Comparison of ENCODE assay signal across 8 cellular contexts in the genomic region with DNA sequence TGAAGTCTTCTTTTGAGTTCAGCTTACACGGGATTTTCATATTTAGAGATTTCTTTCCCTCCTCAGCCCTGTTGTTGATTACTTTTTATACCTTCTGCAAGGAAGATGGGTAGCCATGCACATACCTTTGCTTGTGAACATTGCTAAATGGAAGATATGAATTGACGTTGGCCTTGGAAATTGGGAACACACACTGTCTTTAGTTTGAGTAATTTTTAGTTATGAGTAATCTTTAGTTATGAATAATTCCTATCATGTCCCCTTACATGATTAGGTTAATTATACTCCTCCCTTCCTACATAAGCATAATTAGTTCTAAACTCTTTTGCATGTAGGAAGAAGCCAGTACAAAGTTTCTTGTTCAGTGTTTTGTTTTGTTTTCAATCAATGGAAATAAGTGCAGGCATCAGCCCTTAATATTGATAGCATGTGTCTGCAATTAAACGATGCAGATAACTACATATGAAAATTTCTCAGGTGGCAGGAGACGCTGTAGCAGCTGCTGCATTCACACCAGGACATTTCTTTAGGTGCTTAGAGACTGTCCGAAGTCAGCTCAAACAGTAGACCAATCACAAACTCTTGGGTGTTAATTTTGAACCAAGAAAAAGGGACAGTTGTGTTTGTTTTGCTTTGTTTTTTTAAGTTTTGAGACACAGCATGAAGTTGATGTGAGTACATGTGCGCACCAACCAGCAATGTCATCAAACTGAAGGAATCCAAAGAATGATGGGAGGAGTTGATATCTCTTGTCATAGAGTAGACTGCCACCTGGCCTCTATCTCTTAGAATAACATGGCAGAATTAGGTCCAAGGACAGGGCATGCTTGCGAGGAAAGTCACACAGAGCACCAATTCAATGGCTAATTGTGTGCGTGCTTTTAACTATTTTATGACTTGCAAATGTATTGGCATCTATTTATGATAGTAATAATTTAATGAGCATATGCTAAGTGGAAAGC. TPM values are rescaled to one million over a fixed set of nuclear protein-coding genes. Genes with fewer than 3 reads are reported as not detected.
DNase-seq lines count a peak whose midpoint lies in the region; ATAC-seq, FAIRE-seq and TF ChIP-seq lines count a peak whose summit lies in the region.

No MANE protein-coding gene starts in this region.

- no peak for TF ChIP-seq EP300 in A549 (IDR thresholded peaks at IDR 0.05)

- H3K27ac ChIP-seq in A549: no peak overlapping the region

- no peak overlapping the region for H3K4me3 ChIP-seq in A549
- no peak overlapping the region for H3K4me3 ChIP-seq in GM12875 (ENCODE audit: low read depth, low read length)

- no peak for FAIRE-seq in A549 (lab: Jason Lieb, UNC)

- H3K27ac Mint-ChIP-seq in WTC11: no peak overlapping the region

- TF ChIP-seq POLR2A in A549 (IDR thresholded peaks at IDR 0.05; ENCODE audit: low read length): no peak

- ATAC-seq in A549 (peak in 1 of 2 experiments; percentile 46; a peak in 2 of 6 replicates), WTC11 (peak; percentile 97), HG03108 (IDR thresholded peaks at IDR 0.05; ENCODE audit: unreplicated experiment) (no peak)

- peak in 1 of 2 experiments; percentile 24 for DNase-seq in A549 (ENCODE audit: low read depth in 1 of 2, low spot score in 1 of 2)
- no peak for DNase-seq in WTC11 (ENCODE audit: low spot score)
- DNase-seq in iPS DF 19.7 (ENCODE audit: low read depth, low spot score): peak; percentile 12
- DNase-seq in GM19240 (ENCODE audit: insufficient read length, low spot score): no peak
- DNase-seq in 8988T: no peak
- DNase-seq in NCI-H526 treated with DMSO at 0.1 percent for 48 hours (lab: John Stamatoyannopoulos, UW): no peak

- 0 out of 5 replicates have a peak, but pooled peaks of 1 of the 2 experiments have one; percentile 11 for TF ChIP-seq RAD21 in A549 (conservative IDR thresholded peaks at IDR 0.05 in 1 of 2, IDR thresholded peaks at IDR 0.05 in 1 of 2)

- H3K9me3 ChIP-seq in A549: no peaks in the 10 kb centered on the region

- H3K27me3 Mint-ChIP-seq in WTC11 (ENCODE audit: low read depth): no peaks in the 10 kb centered on the region

- no peak overlapping the region for H3K4me2 ChIP-seq in A549

- TF ChIP-seq CTCF in A549 (IDR thresholded peaks at IDR 0.05): 0 out of 3 replicates have a peak, but pooled peaks have one; percentile 5
- TF ChIP-seq CTCF in GM12875 (IDR thresholded peaks at IDR 0.05; ENCODE audit: borderline replicate concordance, insufficient read depth, low read depth, low read length): 0 out of 2 replicates have a peak, but pooled peaks have one; percentile 5
- TF ChIP-seq CTCF in WTC11 (IDR thresholded peaks at IDR 0.05): no peak

- peaks cover 3% of the 10 kb centered on the region; the same call in 1 of the 2 replicates for H3K36me3 Mint-ChIP-seq in WTC11

- H3K4me1 ChIP-seq in A549: no peaks in the 10 kb centered on the region

- CTCF ChIA-PET in A549 (lab: Yijun Ruan, JAX): interaction anchor here (0.8 kb wide), 1 partner anchor 10 kb away, joined by 3 read pairs; no protein-coding TSS in a partner anchor
- CTCF ChIA-PET in WTC11 (lab: Charles Lee): interaction anchor here (0.7 to 1.4 kb wide), 3 partner anchors 49 to 145 kb away, joined by 5 to 7 read pairs (median 6); no protein-coding TSS in a partner anchor

- H3K4me1 Mint-ChIP-seq in WTC11: peaks cover 8% of the 10 kb centered on the region

- POLR2A ChIA-PET in A549 (lab: Yijun Ruan, JAX): no interaction called here
- POLR2A ChIA-PET in WTC11 (lab: Charles Lee): no interaction called here

- WGBS in A549 (ENCODE audit: missing lambda C conversion rate): 83% methylated on average over 8 of the region's 8 CpGs

- no peak overlapping the region for H3K4me3 Mint-ChIP-seq in WTC11

- H3K9me3 Mint-ChIP-seq in WTC11: no peaks in the 10 kb centered on the region

TF ChIP-seq in A549, 52 proteins besides CTCF, POLR2A, EP300 and RAD21:
- TF ChIP-seq, protein P1, sequence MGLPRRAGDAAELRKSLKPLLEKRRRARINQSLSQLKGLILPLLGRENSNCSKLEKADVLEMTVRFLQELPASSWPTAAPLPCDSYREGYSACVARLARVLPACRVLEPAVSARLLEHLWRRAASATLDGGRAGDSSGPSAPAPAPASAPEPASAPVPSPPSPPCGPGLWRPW (IDR thresholded peaks at IDR 0.05): no peak
- TF ChIP-seq ELK1 (IDR thresholded peaks at IDR 0.05; ENCODE audit: low read depth, low read length): no peak
- no peak for TF ChIP-seq PHF8 (IDR thresholded peaks at IDR 0.05; ENCODE audit: borderline replicate concordance, low read depth)
- TF ChIP-seq CBX8 (IDR thresholded peaks at IDR 0.05): no peak
- TF ChIP-seq KDM5A (IDR thresholded peaks at IDR 0.05): no peak
- TF ChIP-seq ZNF302 (CRISPR knock-in tag; IDR thresholded peaks at IDR 0.05): no peak
- TF ChIP-seq RCOR1 (IDR thresholded peaks at IDR 0.05; ENCODE audit: low read depth, low read length): no peak
- TF ChIP-seq ZSCAN20 (CRISPR knock-in tag; IDR thresholded peaks at IDR 0.05): no peak
TF ChIP-seq in A549: peak in this region for 0.

TF ChIP-seq in WTC11, 78 proteins besides CTCF, POLR2A, EP300 and RAD21:
- TF ChIP-seq GRHL2 (CRISPR knock-in tag; IDR thresholded peaks at IDR 0.05; ENCODE audit: insufficient replicate concordance, severe bottlenecking) (no peak), STAT6 (CRISPR knock-in tag; conservative IDR thresholded peaks at IDR 0.05; ENCODE audit: low read depth) (no peak), CREB1 (CRISPR knock-in tag; IDR thresholded peaks at IDR 0.05) (no peak), ZNF396 (CRISPR knock-in tag; IDR thresholded peaks at IDR 0.05; ENCODE audit: borderline replicate concordance) (no peak), IRF2 (CRISPR knock-in tag; IDR thresholded peaks at IDR 0.05; ENCODE audit: borderline replicate concordance, low read depth) (no peak)
TF ChIP-seq in WTC11: peak in this region for 0.

RNA-seq across cellular contexts. Expression of gene SMARCA2, which starts 51.4 kb away (rescaled TPM):
- polyA plus RNA-seq in A549 (2011; rRNA removed) (33.0 and 45.6 TPM in 2 replicates), A549 (2017; fragmentation: RNase III; extraction: RNeasy Plus Mini Kit Qiagen cat#74134 plus additional on column Dnase treatment) (28.7 to 45.4 TPM (median 36.9 TPM) in 3 replicates)
- 14.3 and 16.2 TPM in 2 replicates for polyA plus RNA-seq in A549 (2012; cell fraction: cytosol; rRNA removed)
- 22.5 and 26.4 TPM in 2 replicates for polyA plus RNA-seq in A549 (2012; cell fraction: nucleus; rRNA removed)
- 70.7 and 80.6 TPM in 2 replicates for polyA minus RNA-seq in A549 (2011; rRNA and poly(A)+ RNA removed)
- total RNA-seq in WTC11 (2021): 15.7 to 20.3 TPM (median 17.2 TPM) in 3 replicates

Comparison
In these comparisons a context has a peak if more than half of its experiments do, and no peak if none do; other contexts are left out.
1. Of the 8 proteins assayed by ChIP-seq in both WTC11 and A549: peak only in WTC11: none; only in A549: CTCF; in both: none; in neither: 7.